In the genomic region with DNA sequence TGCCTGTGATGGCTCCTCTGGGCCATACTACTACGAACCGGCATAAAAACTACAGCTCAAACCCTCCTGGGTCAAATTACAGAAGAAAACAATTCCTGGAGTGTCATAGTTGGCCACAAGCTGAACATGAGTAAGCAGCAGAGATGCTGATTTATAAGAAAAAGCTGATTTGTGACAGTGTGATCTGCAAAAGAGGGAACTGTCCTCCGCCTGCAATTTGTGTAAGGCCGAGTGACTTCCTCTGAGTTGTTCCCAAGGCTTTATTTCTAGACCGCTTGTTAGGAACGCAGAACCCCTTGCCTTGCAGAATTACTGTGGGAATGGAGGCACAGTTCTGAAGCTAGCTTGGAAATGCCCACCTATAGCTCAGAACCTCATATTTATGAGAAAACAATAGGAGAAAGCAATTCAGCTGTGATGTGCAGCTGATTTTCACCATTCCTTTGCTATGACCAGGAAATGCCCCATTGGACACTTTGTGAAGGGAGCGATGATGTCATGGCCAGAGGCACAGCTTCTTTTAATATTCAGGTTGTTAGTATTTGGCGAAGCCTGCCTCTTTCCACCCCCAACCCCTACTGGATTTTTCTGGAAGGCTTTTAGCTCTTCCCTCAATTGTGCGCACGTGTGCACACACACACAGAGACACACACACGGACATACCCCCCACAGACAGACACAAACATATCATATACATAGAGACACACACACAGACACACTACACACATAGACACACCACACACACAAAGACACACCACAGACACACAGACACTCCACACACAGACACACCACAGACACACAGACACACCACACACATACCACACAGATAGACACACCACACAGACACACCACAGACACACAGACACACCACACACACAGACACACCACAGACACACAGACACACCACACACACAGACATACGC, we compare ENCODE assay signal across 8 cellular contexts. TPM values are rescaled to one million over a fixed set of nuclear protein-coding genes. Genes with fewer than 3 reads are reported as not detected.
DNase-seq lines count a peak whose midpoint lies in the region; ATAC-seq, FAIRE-seq and TF ChIP-seq lines count a peak whose summit lies in the region.

No MANE protein-coding gene starts in this region.

- H3K27ac ChIP-seq in KOPT-K1 (ENCODE audit: low read depth, low read length, poor library complexity, severe bottlenecking) (peak overlapping the region; percentile 8), astrocyte (ENCODE audit: low read depth, low read length) (peak overlapping the region; percentile 95)

- peak; percentile 94 for DNase-seq in AG10803 (ENCODE audit: low read depth)
- DNase-seq in astrocyte (ENCODE audit: low read depth): peak; percentile 93
- DNase-seq in memory B cell (ENCODE audit: low spot score in 2 of 2): no peak
- no peak for DNase-seq in HEK293T (ENCODE audit: extremely low spot score)
- DNase-seq in KG1 (lab: John Stamatoyannopoulos, UW): no peak
- DNase-seq in GM20000 (ENCODE audit: low spot score): no peak
- DNase-seq in stimulated activated CD4-positive, alpha-beta T cell treated with anti-CD3 and anti-CD28 coated beads, Interleukin-4, amount 100 ng/mL, for 1 hour: no peak

- H3K36me3 Mint-ChIP-seq in astrocyte (ENCODE audit: low read depth, unreplicated experiment): peaks cover 1% of the 10 kb centered on the region
- H3K36me3 Mint-ChIP-seq in memory B cell: no peaks in the 10 kb centered on the region

- no peaks in the 10 kb centered on the region for H3K27me3 ChIP-seq in astrocyte (ENCODE audit: insufficient read depth, low read length)

- H3K36me3 ChIP-seq in KOPT-K1 (ENCODE audit: insufficient read depth, low read length): no peaks in the 10 kb centered on the region
- no peaks in the 10 kb centered on the region for H3K36me3 ChIP-seq in astrocyte (ENCODE audit: insufficient read depth, low read length)

- H3K9me3 ChIP-seq in KOPT-K1 (ENCODE audit: insufficient read depth, low read length, poor library complexity, severe bottlenecking): no peaks in the 10 kb centered on the region
- H3K9me3 ChIP-seq in astrocyte (ENCODE audit: insufficient read depth, low read depth, low read length): no peaks in the 10 kb centered on the region

- H2AFZ ChIP-seq in astrocyte (ENCODE audit: low read depth, low read length): peak overlapping the region; percentile 12

- FAIRE-seq in astrocyte (lab: Jason Lieb, UNC): peak; percentile 9

- no peak for TF ChIP-seq CTCF in AG10803 (conservative IDR thresholded peaks at IDR 0.05; ENCODE audit: low read length)
- no peak for TF ChIP-seq CTCF in astrocyte (IDR thresholded peaks at IDR 0.05; ENCODE audit: insufficient read depth, low read depth, low read length)
- TF ChIP-seq CTCF in GM20000 (IDR thresholded peaks at IDR 0.05; ENCODE audit: extremely low read depth, missing control alignments): no peak

- POLR2A ChIA-PET in HEK293T (lab: Yijun Ruan, JAX): interaction anchor here (1.1 to 1.9 kb wide), 4 partner anchors 19 to 93 kb away, joined by 4 to 11 read pairs (median 6); partner anchors contain the start of gene IER5

- H3K4me2 ChIP-seq in astrocyte (ENCODE audit: low read length): peak overlapping the region; percentile 82

- H3K27me3 Mint-ChIP-seq in astrocyte (ENCODE audit: low read depth, unreplicated experiment): no peaks in the 10 kb centered on the region
- H3K27me3 Mint-ChIP-seq in memory B cell: no peaks in the 10 kb centered on the region

- CTCF ChIA-PET in HEK293T (lab: Yijun Ruan, JAX): interaction anchor here (0.9 to 1.4 kb wide), 9 partner anchors 9 to 620 kb away, joined by 4 to 5 read pairs (median 4); no protein-coding TSS in a partner anchor

- peak overlapping the region; percentile 79 for H3K9ac ChIP-seq in astrocyte (ENCODE audit: low read length)

- no peaks in the 10 kb centered on the region for H3K79me2 ChIP-seq in astrocyte (ENCODE audit: insufficient read depth, low read length)

- H3K9me3 Mint-ChIP-seq in astrocyte (ENCODE audit: unreplicated experiment) (peaks cover 2% of the 10 kb centered on the region), memory B cell (no peaks in the 10 kb centered on the region)

- H3K4me1 Mint-ChIP-seq in astrocyte (ENCODE audit: low read depth, unreplicated experiment) (peaks cover 34% of the 10 kb centered on the region), memory B cell (peaks cover 65% of the 10 kb centered on the region)

- H3K4me1 ChIP-seq in astrocyte (ENCODE audit: insufficient read depth, low read length): peaks cover 38% of the 10 kb centered on the region

- no peaks in the 10 kb centered on the region for H4K20me1 ChIP-seq in astrocyte (ENCODE audit: insufficient read depth, low read length)

- H3K4me3 ChIP-seq in AG10803 (ENCODE audit: low read length) (peak overlapping the region; percentile 44), astrocyte (ENCODE audit: insufficient read depth, low read depth, low read length) (peak overlapping the region; percentile 21)

- H3K4me3 Mint-ChIP-seq in astrocyte (ENCODE audit: unreplicated experiment) (peak overlapping the region; percentile 61), memory B cell (peak overlapping the region; percentile 41)

- H3K27ac Mint-ChIP-seq in astrocyte (ENCODE audit: unreplicated experiment) (peak overlapping the region; percentile 100), memory B cell (peak overlapping the region; percentile 97)

- no peak for ATAC-seq in memory B cell (ENCODE audit: low read depth)

TF ChIP-seq in HEK293T, 16 proteins besides CTCF, POLR2A, EP300 and RAD21:
- TF ChIP-seq SUZ12 (IDR thresholded peaks at IDR 0.05) (no peak), ELF4 (IDR thresholded peaks at IDR 0.05) (no peak), FOXK2 (IDR thresholded peaks at IDR 0.05) (no peak), NFRKB (IDR thresholded peaks at IDR 0.05) (no peak), FOXA1 (IDR thresholded peaks at IDR 0.05) (no peak), ARNT (IDR thresholded peaks at IDR 0.05) (no peak), TARDBP (IDR thresholded peaks at IDR 0.05) (no peak), SP1 (IDR thresholded peaks at IDR 0.05) (no peak), L3MBTL2 (conservative IDR thresholded peaks at IDR 0.05) (no peak), FOXM1 (IDR thresholded peaks at IDR 0.05; ENCODE audit: borderline replicate concordance) (no peak), BHLHE40 (IDR thresholded peaks at IDR 0.05; ENCODE audit: borderline replicate concordance) (no peak), LEF1 (IDR thresholded peaks at IDR 0.05; ENCODE audit: borderline replicate concordance) (no peak), HDGF (IDR thresholded peaks at IDR 0.05; ENCODE audit: borderline replicate concordance) (no peak), PKNOX1 (IDR thresholded peaks at IDR 0.05) (no peak), CTBP1 (IDR thresholded peaks at IDR 0.05; ENCODE audit: borderline replicate concordance) (no peak), ZNF384 (IDR thresholded peaks at IDR 0.05) (no peak)

RNA-seq across cellular contexts. Expression of gene IER5, which starts 47.6 kb away (rescaled TPM):
- 23.2 and 28.3 TPM in 2 replicates for total RNA-seq in astrocyte

Comparison
In these comparisons a context has a peak if more than half of its experiments do, and no peak if none do; other contexts are left out.
1. DNase-seq: peak in AG10803 (single experiment) and astrocyte (single experiment); none in memory B cell (0 of 2), HEK293T (single experiment), KG1 (single experiment), GM20000 (single experiment) and stimulated activated CD4-positive, alpha-beta T cell treated with anti-CD3 and anti-CD28 coated beads, Interleukin-4, amount 100 ng/mL, for 1 hour (single experiment).